Comparison of ENCODE assay signal across 1 cellular context in genomic region chr7:55964261-55964801, GRCh38.
A peak's percentile ranks its signal among the peaks of the same experiment; 100 is the strongest.
TF ChIP-seq lines count a peak whose summit lies in the region.

NIPSNAP2 (plus strand) TSS chr7:55964585; CDS start chr7:55964610, 25 bp downstream.

TF ChIP-seq in HepG2, 621 proteins besides CTCF, POLR2A, EP300 and RAD21 (continued from another document):
- peak; percentile 83 for TF ChIP-seq ZBTB2 (CRISPR knock-in tag; IDR thresholded peaks at IDR 0.05; ENCODE audit: low read depth)
- no peak for TF ChIP-seq DZIP1 (CRISPR knock-in tag; IDR thresholded peaks at IDR 0.05)
- no peak for TF ChIP-seq GZF1 (CRISPR knock-in tag; IDR thresholded peaks at IDR 0.05)
- TF ChIP-seq ZNF430 (CRISPR knock-in tag; IDR thresholded peaks at IDR 0.05) = peak; percentile 21; the same call in 1 of the 2 replicates
- no peak for TF ChIP-seq HNF4G (IDR thresholded peaks at IDR 0.05; ENCODE audit: borderline replicate concordance, low read depth, low read length)
- TF ChIP-seq HNF4G (CRISPR knock-in tag; IDR thresholded peaks at IDR 0.05; ENCODE audit: borderline replicate concordance, low read depth) = no peak
- no peak for TF ChIP-seq ZNF510 (CRISPR knock-in tag; IDR thresholded peaks at IDR 0.05; ENCODE audit: low read depth)
- no peak for TF ChIP-seq TOPORS (CRISPR knock-in tag; IDR thresholded peaks at IDR 0.05)
- TF ChIP-seq ZNF672 (CRISPR knock-in tag; IDR thresholded peaks at IDR 0.05) = 0 out of 2 replicates have a peak, but pooled peaks have one; percentile 78
- no peak for TF ChIP-seq POLR2AphosphoS2 (IDR thresholded peaks at IDR 0.05; ENCODE audit: low read depth, low read length)
- peak; percentile 70; the same call in 1 of the 2 replicates for TF ChIP-seq PRMT3 (CRISPR knock-in tag; IDR thresholded peaks at IDR 0.05; ENCODE audit: borderline replicate concordance, low read depth)
- TF ChIP-seq SALL2 (CRISPR knock-in tag; IDR thresholded peaks at IDR 0.05) = peak; percentile 11; the same call in 1 of the 2 replicates
- no peak for TF ChIP-seq CREB3 (CRISPR knock-in tag; IDR thresholded peaks at IDR 0.05)
- peak; percentile 45; the same call in 1 of the 2 replicates for TF ChIP-seq CENPT (CRISPR knock-in tag; IDR thresholded peaks at IDR 0.05; ENCODE audit: low read depth)
